ENCODE assay signal across 10 cellular contexts in genomic region chr15:57217716-57218598, GRCh38.
DNase-seq lines count a peak whose midpoint lies in the region; ATAC-seq and TF ChIP-seq lines count a peak whose summit lies in the region.
"Had no signal": no experiment of that assay in that cellular context is flagged by ENCODE, and none has a peak within 500 bp of the region (broad histone marks: within the 10 kb centered on the region; RNA-seq: fewer than 3 reads in every experiment).

No MANE protein-coding gene starts in this region.

- no peak overlapping the region for H2BK120ac ChIP-seq in mesenchymal stem cell (ENCODE audit: low read depth, low read length)

- H4K91ac ChIP-seq in mesenchymal stem cell (ENCODE audit: low read length): no peak overlapping the region

- H2BK15ac ChIP-seq in mesenchymal stem cell (ENCODE audit: low read depth, poor library complexity, severe bottlenecking): no peak overlapping the region

- H3K23ac ChIP-seq in mesenchymal stem cell (ENCODE audit: low read length in 2 of 2): no peak overlapping the region

- no peak overlapping the region for H2BK5ac ChIP-seq in mesenchymal stem cell (ENCODE audit: low read depth, low read length, poor library complexity, severe bottlenecking)

- H3K27me3 ChIP-seq in A673 (replicated peaks; ENCODE audit: insufficient read depth, low read depth, low read length, poor library complexity) (no peaks in the 10 kb centered on the region), mesenchymal stem cell (ENCODE audit: control insufficient read depth in 1 of 2, insufficient read depth in 1 of 2, low read length in 2 of 2) (no peaks in the 10 kb centered on the region)

- intact Hi-C loops in A673 (cut with micrococcal nuclease; ENCODE audit: unreplicated experiment): loop anchor here (5.0 to 10.0 kb wide), 3 partner anchors 301 to 393 kb away; partner anchors contain the start of gene TCF12

- no peaks in the 10 kb centered on the region; the same call in 1 of the 2 replicates for H3K27me3 Mint-ChIP-seq in HFFc6 (ENCODE audit: insufficient read depth)

- H3K9ac ChIP-seq in mesenchymal stem cell (ENCODE audit: low read length): peak overlapping the region; percentile 83

- no peaks in the 10 kb centered on the region for H3K36me3 Mint-ChIP-seq in HFFc6 (ENCODE audit: low read depth)
- H3K36me3 Mint-ChIP-seq: natural killer cell had no signal

- POLR2A ChIA-PET in A673 (lab: Charles Lee; ENCODE audit: low non-redundant PET): interaction anchor here (0.6 to 0.9 kb wide), 2 partner anchors 21 to 321 kb away, joined by 3 read pairs; no protein-coding TSS in a partner anchor

- peaks cover 1% of the 10 kb centered on the region for H3K79me1 ChIP-seq in mesenchymal stem cell (replicated peaks; ENCODE audit: low read length, poor library complexity, severe bottlenecking)

- H3K4me1 Mint-ChIP-seq in HFFc6 (ENCODE audit: low read depth): peaks cover 74% of the 10 kb centered on the region

- DNase-seq in A673 (ENCODE audit: low spot score): peak; percentile 86
- peak; percentile 14 for DNase-seq in HFFc6
- peak; percentile 61 for DNase-seq in mesenchymal stem cell
- no peak for DNase-seq in inferior parietal cortex (ENCODE audit: extremely low spot score)
- no peak for DNase-seq in epidermal melanocyte (ENCODE audit: insufficient read length, low spot score)
- DNase-seq in effector CD8-positive, alpha-beta T cell (lab: John Stamatoyannopoulos, UW): no peak
- DNase-seq: activated CD8-positive, alpha-beta memory T cell treated with anti-CD3 and anti-CD28 coated beads, Interleukin-2, amount 50 U/mL, for 4 hours; natural killer cell had no signal

- ATAC-seq in HG03280 (IDR thresholded peaks at IDR 0.05; ENCODE audit: unreplicated experiment): no peak
- ATAC-seq: natural killer cell had no signal

- no peaks in the 10 kb centered on the region for H3K9me3 Mint-ChIP-seq in HFFc6
- H3K9me3 Mint-ChIP-seq: natural killer cell had no signal

- H2AK5ac ChIP-seq in mesenchymal stem cell (ENCODE audit: low read length, severe bottlenecking): no peak overlapping the region

- no peak overlapping the region for H3K14ac ChIP-seq in mesenchymal stem cell (ENCODE audit: low read length in 2 of 2)

- no peak overlapping the region for H2AFZ ChIP-seq in mesenchymal stem cell (ENCODE audit: low read depth, low read length)

- H3K4me1 ChIP-seq in A673 (ENCODE audit: insufficient read depth, low read length, poor library complexity, severe bottlenecking) (peaks cover 62% of the 10 kb centered on the region), mesenchymal stem cell (ENCODE audit: control insufficient read depth, insufficient read depth, low read depth, low read length) (no peaks in the 10 kb centered on the region)

- no peak overlapping the region for H3K4ac ChIP-seq in mesenchymal stem cell (ENCODE audit: low read depth in 1 of 2, low read length in 2 of 2)

- H3K4me3 ChIP-seq in A673 (ENCODE audit: low read depth, low read length, poor library complexity, severe bottlenecking): peak overlapping the region; percentile 58
- peak overlapping the region; percentile 36 for H3K4me3 ChIP-seq in WI38 (ENCODE audit: low read depth, low read length)
- H3K4me3 ChIP-seq in mesenchymal stem cell (ENCODE audit: insufficient read depth in 1 of 2, low read depth in 1 of 2, low read length in 2 of 2): peak overlapping the region in 1 of 2 experiments; percentile 76

- peak overlapping the region; percentile 77 for H3K27ac ChIP-seq in A673 (ENCODE audit: low read depth, low read length, poor library complexity, severe bottlenecking)
- H3K27ac ChIP-seq in mesenchymal stem cell (ENCODE audit: low read length, poor library complexity, severe bottlenecking): peak overlapping the region; percentile 63

- no peak overlapping the region for H2BK12ac ChIP-seq in mesenchymal stem cell (ENCODE audit: low read length in 2 of 2)

- no TSS peak for BruUV-seq in A673 (replicated peaks; lab: Mats Ljungman, UMichigan)

- no peak overlapping the region for H3K18ac ChIP-seq in mesenchymal stem cell (ENCODE audit: low read depth in 1 of 2, low read length in 2 of 2)

- peak overlapping the region; percentile 90 for H3K27ac Mint-ChIP-seq in HFFc6
- H3K27ac Mint-ChIP-seq: natural killer cell had no signal

- H3K9me3 ChIP-seq in A673 (ENCODE audit: low read depth, low read length, poor library complexity, severe bottlenecking) (no peaks in the 10 kb centered on the region), mesenchymal stem cell (ENCODE audit: control insufficient read depth, low read length) (no peaks in the 10 kb centered on the region)

- WGBS in mesenchymal stem cell: 15% methylated on average over 5 of the region's 9 CpGs

- H3K36me3 ChIP-seq in A673 (ENCODE audit: insufficient read depth, low read length, poor library complexity, severe bottlenecking): no peaks in the 10 kb centered on the region
- no peaks in the 10 kb centered on the region for H3K36me3 ChIP-seq in mesenchymal stem cell (ENCODE audit: control insufficient read depth in 1 of 2, insufficient read depth in 2 of 2, low read depth in 1 of 2, low read length in 2 of 2)

- H3K4me2 ChIP-seq in mesenchymal stem cell (ENCODE audit: low read length, poor library complexity, severe bottlenecking): no peak overlapping the region

- CTCF ChIA-PET in A673 (lab: Charles Lee): interaction anchor here (0.5 kb wide), 1 partner anchor 328 kb away, joined by 5 read pairs; no protein-coding TSS in a partner anchor

- TF ChIP-seq CTCF in A673 (conservative IDR thresholded peaks at IDR 0.05; ENCODE audit: low read depth, low read length): no peak
- no peak for TF ChIP-seq CTCF in HFFc6 (IDR thresholded peaks at IDR 0.05)
- TF ChIP-seq CTCF in WI38 (IDR thresholded peaks at IDR 0.05; ENCODE audit: low read depth, low read length): no peak

- no peak overlapping the region for H4K8ac ChIP-seq in mesenchymal stem cell (ENCODE audit: low read length)

- peak overlapping the region; percentile 95 for H3K4me3 Mint-ChIP-seq in HFFc6
- H3K4me3 Mint-ChIP-seq: natural killer cell had no signal

Comparison
In these comparisons a context has a peak if more than half of its experiments do, and no peak if none do; other contexts are left out.
1. DNase-seq: peak in A673 (single experiment), HFFc6 (single experiment) and mesenchymal stem cell (single experiment); none in inferior parietal cortex (single experiment), epidermal melanocyte (single experiment) and effector CD8-positive, alpha-beta T cell (single experiment).